ENCODE assay signal across 8 cellular contexts in genomic region chr10:88835095-88835909, GRCh38. TPM values are rescaled to one million over a fixed set of nuclear protein-coding genes. Genes with fewer than 3 reads are reported as not detected.
A peak's percentile ranks its signal among the peaks of the same experiment; 100 is the strongest.
DNase-seq lines count a peak whose midpoint lies in the region; ATAC-seq and TF ChIP-seq lines count a peak whose summit lies in the region.

No MANE protein-coding gene starts in this region.

- H3K4me1 ChIP-seq in BE2C (peaks cover 4% of the 10 kb centered on the region; the same call in 1 of the 2 replicates), liver (ENCODE audit: control insufficient read depth in 4 of 4, insufficient read depth in 4 of 4, low read length in 3 of 4) (peaks cover 0 to 4% (median 3%) of the 10 kb centered on the region in 4 donors)

- H3K27ac ChIP-seq in coronary artery (no peak overlapping the region), liver (ENCODE audit: low read depth in 1 of 2, low read length in 2 of 2) (no peak overlapping the region)

- H3K36me3 ChIP-seq in BE2C (no peaks in the 10 kb centered on the region), liver (ENCODE audit: control insufficient read depth in 4 of 4, insufficient read depth in 3 of 4, low read depth in 1 of 4, low read length in 3 of 4) (no peaks in the 10 kb centered on the region)

- TF ChIP-seq CTCF in BE2C (IDR thresholded peaks at IDR 0.05; ENCODE audit: low read depth, low read length) = peak; percentile 90
- TF ChIP-seq CTCF in coronary artery (IDR thresholded peaks at IDR 0.05) = peak; percentile 63
- TF ChIP-seq CTCF in liver (IDR thresholded peaks at IDR 0.05; ENCODE audit: low read depth, low read length, missing input control) = peak; percentile 96

- TF ChIP-seq RAD21 in liver (IDR thresholded peaks at IDR 0.05) = peak; percentile 100

- DNase-seq in BE2C = peak; percentile 80
- DNase-seq in NCI-H526 treated with DMSO at 0.1 percent for 48 hours (lab: John Stamatoyannopoulos, UW) = peak; percentile 46
- peak; percentile 92 for DNase-seq in activated CD4-positive, alpha-beta T cell treated with anti-CD3 and anti-CD28 coated beads for 48 hours
- DNase-seq in coronary artery (ENCODE audit: low spot score) = peak; percentile 81
- DNase-seq in stimulated activated CD4-positive, alpha-beta T cell treated with anti-CD3 and anti-CD28 coated beads, TNF-alpha, amount 100 ng/mL, for 4 hours (ENCODE audit: low read depth in 3 of 3) = peak; percentile 64 to 80 (median 78)

- 17% methylated on average over 10 of the region's 10 CpGs for WGBS in liver

- H3K27me3 ChIP-seq in BE2C = no peaks in the 10 kb centered on the region
- H3K27me3 ChIP-seq in liver (ENCODE audit: control insufficient read depth in 4 of 4, insufficient read depth in 4 of 4, low read length in 3 of 4) = no peaks in the 10 kb centered on the region

- H3K4me3 ChIP-seq in BE2C (ENCODE audit: low read depth, low read length) (no peak overlapping the region), coronary artery (no peak overlapping the region), liver (ENCODE audit: low read depth in 1 of 3, low read length in 3 of 3) (no peak overlapping the region)

- ATAC-seq in GM19328 (IDR thresholded peaks at IDR 0.05; ENCODE audit: unreplicated experiment) = peak; percentile 81
- ATAC-seq in HG03442 (IDR thresholded peaks at IDR 0.05; ENCODE audit: unreplicated experiment) = peak; percentile 88

- H3K9ac ChIP-seq in liver (ENCODE audit: low read depth in 1 of 2, low read length in 2 of 2) = no peak overlapping the region

- no peaks in the 10 kb centered on the region for H3K9me3 ChIP-seq in BE2C
- no peaks in the 10 kb centered on the region for H3K9me3 ChIP-seq in liver (ENCODE audit: control insufficient read depth in 4 of 4, low read length in 3 of 4)

TF ChIP-seq in liver, 16 proteins besides CTCF, POLR2A, EP300 and RAD21:
- TF ChIP-seq, protein P1, sequence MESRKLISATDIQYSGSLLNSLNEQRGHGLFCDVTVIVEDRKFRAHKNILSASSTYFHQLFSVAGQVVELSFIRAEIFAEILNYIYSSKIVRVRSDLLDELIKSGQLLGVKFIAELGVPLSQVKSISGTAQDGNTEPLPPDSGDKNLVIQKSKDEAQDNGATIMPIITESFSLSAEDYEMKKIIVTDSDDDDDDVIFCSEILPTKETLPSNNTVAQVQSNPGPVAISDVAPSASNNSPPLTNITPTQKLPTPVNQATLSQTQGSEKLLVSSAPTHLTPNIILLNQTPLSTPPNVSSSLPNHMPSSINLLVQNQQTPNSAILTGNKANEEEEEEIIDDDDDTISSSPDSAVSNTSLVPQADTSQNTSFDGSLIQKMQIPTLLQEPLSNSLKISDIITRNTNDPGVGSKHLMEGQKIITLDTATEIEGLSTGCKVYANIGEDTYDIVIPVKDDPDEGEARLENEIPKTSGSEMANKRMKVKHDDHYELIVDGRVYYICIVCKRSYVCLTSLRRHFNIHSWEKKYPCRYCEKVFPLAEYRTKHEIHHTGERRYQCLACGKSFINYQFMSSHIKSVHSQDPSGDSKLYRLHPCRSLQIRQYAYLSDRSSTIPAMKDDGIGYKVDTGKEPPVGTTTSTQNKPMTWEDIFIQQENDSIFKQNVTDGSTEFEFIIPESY (IDR thresholded peaks at IDR 0.05) = no peak
- TF ChIP-seq GABPA (IDR thresholded peaks at IDR 0.05 in 1 of 2, conservative IDR thresholded peaks at IDR 0.05 in 1 of 2) = no peak
- TF ChIP-seq RXRA (IDR thresholded peaks at IDR 0.05) = peak in 1 of 2 donors; percentile 5
- TF ChIP-seq SP1 (IDR thresholded peaks at IDR 0.05) = peak; percentile 8
- TF ChIP-seq MAX (IDR thresholded peaks at IDR 0.05) = peak; percentile 19
- TF ChIP-seq REST (IDR thresholded peaks at IDR 0.05) = peak; percentile 95
- peak; percentile 44 for TF ChIP-seq YY1 (IDR thresholded peaks at IDR 0.05)

RNA-seq across cellular contexts. Expression of gene ANKRD22, which starts 16.3 kb away (rescaled TPM):
- not detected for polyA plus RNA-seq in BE2C (2012; ENCODE audit: insufficient read depth, insufficient read length, low read depth)
- 1 to 10 TPM in 1 of 2 donors, under 1 TPM in 1; 0.42 to 1.0 TPM for total RNA-seq in liver
- polyA plus RNA-seq in liver = under 1 TPM; 0.38 to 0.43 TPM

RNA-seq across cellular contexts. Expression of gene LIPM, which starts 32.8 kb away (rescaled TPM):
- not detected for polyA plus RNA-seq in BE2C (2012; ENCODE audit: insufficient read depth, insufficient read length, low read depth)
- total RNA-seq in liver = not detected
- not detected for polyA plus RNA-seq in liver

RNA-seq across cellular contexts. Expression of gene STAMBPL1, which starts 44.7 kb away (rescaled TPM):
- 14.7 TPM for polyA plus RNA-seq in BE2C (2012; ENCODE audit: insufficient read depth, insufficient read length, low read depth)
- total RNA-seq in liver = 1 to 10 TPM; 5.5 to 8.0 TPM
- 1 to 10 TPM; 1.3 to 1.9 TPM for polyA plus RNA-seq in liver
